ENCODE assay signal across 23 cellular contexts in genomic region chr20:61932711-61933480, GRCh38.
DNase-seq lines count a peak whose midpoint lies in the region; ATAC-seq and TF ChIP-seq lines count a peak whose summit lies in the region.
"Had no signal": no experiment of that assay in that cellular context is flagged by ENCODE, and none has a peak within 500 bp of the region (broad histone marks: within the 10 kb centered on the region; RNA-seq: fewer than 3 reads in every experiment).

No MANE protein-coding gene starts in this region.

- in situ Hi-C loops in GM13976 (cut with MboI; ENCODE audit: low sequenced_read_pairs, unreplicated experiment): no loop called here

- H3K36me3 Mint-ChIP-seq in activated CD4-positive, alpha-beta T cell treated with anti-CD3 and anti-CD28 coated beads for 36 hours (ENCODE audit: low read depth): no peaks in the 10 kb centered on the region
- H3K36me3 Mint-ChIP-seq: activated naive CD4-positive, alpha-beta T cell treated with anti-CD3 and anti-CD28 coated beads, Interleukin-2, amount 50 U/mL, for 72 hours; CD8-positive, alpha-beta T cell; naive thymus-derived CD8-positive, alpha-beta T cell had no signal

- H3K36me3 ChIP-seq in H7 (replicated peaks; ENCODE audit: control insufficient read depth, insufficient read depth, low read length) (no peaks in the 10 kb centered on the region), WERI-Rb-1 (no peaks in the 10 kb centered on the region)
- no peaks in the 10 kb centered on the region for H3K36me3 ChIP-seq in effector memory CD4-positive, alpha-beta T cell (ENCODE audit: control insufficient read depth, insufficient read depth, low read length)
- H3K36me3 ChIP-seq: heart left ventricle, thoracic aorta had no signal

- no peaks in the 10 kb centered on the region for H3K4me1 Mint-ChIP-seq in activated CD4-positive, alpha-beta T cell treated with anti-CD3 and anti-CD28 coated beads for 36 hours
- H3K4me1 Mint-ChIP-seq: activated CD4-positive, alpha-beta memory T cell treated with anti-CD3 and anti-CD28 coated beads, Interleukin-2, amount 10 ng/mL, durations not matched to agents 7 days and 5 days had no signal

- no peak for ATAC-seq in right cardiac atrium
- no peak for ATAC-seq in activated CD4-positive, alpha-beta T cell treated with anti-CD3 and anti-CD28 coated beads for 36 hours
- ATAC-seq: activated naive CD4-positive, alpha-beta T cell treated with anti-CD3 and anti-CD28 coated beads, Interleukin-2, amount 50 U/mL, for 72 hours; CD8-positive, alpha-beta T cell; naive thymus-derived CD8-positive, alpha-beta T cell; SK-N-SH treated with all-trans-retinoic acid at 6 μM for 48 hours had no signal

- POLR2A ChIA-PET in activated CD4-positive, alpha-beta T cell treated with anti-CD3 and anti-CD28 coated beads for 36 hours (lab: Charles Lee): no interaction called here

- DNase-seq in H7 (peak; percentile 58), WERI-Rb-1 (peak; percentile 5), right cardiac atrium (peak in 2 of 3 donors; percentile 2 to 52), posterior vena cava (ENCODE audit: low spot score) (peak; percentile 64), GM13976 (ENCODE audit: low spot score) (no peak)
- DNase-seq in effector memory CD4-positive, alpha-beta T cell: no peak
- DNase-seq in activated CD4-positive, alpha-beta T cell treated with anti-CD3 and anti-CD28 coated beads for 36 hours: no peak
- DNase-seq: activated CD4-positive, alpha-beta memory T cell treated with anti-CD3 and anti-CD28 coated beads, Interleukin-2, amount 10 ng/mL, durations not matched to agents 7 days and 5 days; activated T-cell treated with anti-CD3 and anti-CD28 coated beads for 4 hours; CD8-positive, alpha-beta T cell; cerebellar nuclear complex; DMS 273 treated with DMSO at 0.1 percent for 48 hours; Kasumi-1; NCI-H2029; NCI-H526 treated with DMSO at 0.1 percent for 48 hours; stimulated activated CD4-positive, alpha-beta T cell treated with anti-CD3 and anti-CD28 coated beads, Interleukin-4, amount 100 ng/mL, for 4 hours; stimulated activated naive CD4-positive, alpha-beta T cell treated with Interleukin-2 at 50 U/mL for 16 hours had no signal

- no peaks in the 10 kb centered on the region for H3K4me1 ChIP-seq in right cardiac atrium (ENCODE audit: control insufficient read depth, insufficient read depth, low read length)
- H3K4me1 ChIP-seq in effector memory CD4-positive, alpha-beta T cell (ENCODE audit: control insufficient read depth, insufficient read depth, low read length, poor library complexity, severe bottlenecking): no peaks in the 10 kb centered on the region
- H3K4me1 ChIP-seq: heart left ventricle had no signal

- H3K9me3 Mint-ChIP-seq in activated CD4-positive, alpha-beta T cell treated with anti-CD3 and anti-CD28 coated beads for 36 hours (ENCODE audit: low read depth): no peaks in the 10 kb centered on the region
- H3K9me3 Mint-ChIP-seq: activated CD4-positive, alpha-beta memory T cell treated with anti-CD3 and anti-CD28 coated beads, Interleukin-2, amount 10 ng/mL, durations not matched to agents 7 days and 5 days; activated naive CD4-positive, alpha-beta T cell treated with anti-CD3 and anti-CD28 coated beads, Interleukin-2, amount 50 U/mL, for 72 hours; CD8-positive, alpha-beta T cell; naive thymus-derived CD8-positive, alpha-beta T cell; T-helper 2 cell treated with Interferon-gamma antibody and Interleukin-4, amounts not matched to agents 5 μg/mL and 100 μg/mL, for 36 hours had no signal

- no peak overlapping the region for H3K27ac Mint-ChIP-seq in activated CD4-positive, alpha-beta T cell treated with anti-CD3 and anti-CD28 coated beads for 36 hours
- H3K27ac Mint-ChIP-seq: activated CD4-positive, alpha-beta memory T cell treated with anti-CD3 and anti-CD28 coated beads, Interleukin-2, amount 10 ng/mL, durations not matched to agents 7 days and 5 days; activated naive CD4-positive, alpha-beta T cell treated with anti-CD3 and anti-CD28 coated beads, Interleukin-2, amount 50 U/mL, for 72 hours; CD8-positive, alpha-beta T cell; naive thymus-derived CD8-positive, alpha-beta T cell; T-helper 2 cell treated with Interferon-gamma antibody and Interleukin-4, amounts not matched to agents 5 μg/mL and 100 μg/mL, for 36 hours had no signal

- H3K9me3 ChIP-seq in WERI-Rb-1 (ENCODE audit: severe bottlenecking) (no peaks in the 10 kb centered on the region), right cardiac atrium (ENCODE audit: control insufficient read depth, low read length) (no peaks in the 10 kb centered on the region)
- no peaks in the 10 kb centered on the region for H3K9me3 ChIP-seq in effector memory CD4-positive, alpha-beta T cell (ENCODE audit: control insufficient read depth, low read length)
- H3K9me3 ChIP-seq: thoracic aorta had no signal

- TF ChIP-seq CTCF in WERI-Rb-1 (IDR thresholded peaks at IDR 0.05; ENCODE audit: low read depth, low read length): no peak
- TF ChIP-seq CTCF in GM13976 (IDR thresholded peaks at IDR 0.05; ENCODE audit: borderline replicate concordance, control extremely low read depth, extremely low read depth, insufficient read depth, missing control alignments): no peak

- no peak overlapping the region for H3K4me3 Mint-ChIP-seq in activated CD4-positive, alpha-beta T cell treated with anti-CD3 and anti-CD28 coated beads for 36 hours
- H3K4me3 Mint-ChIP-seq: activated CD4-positive, alpha-beta memory T cell treated with anti-CD3 and anti-CD28 coated beads, Interleukin-2, amount 10 ng/mL, durations not matched to agents 7 days and 5 days; CD8-positive, alpha-beta T cell; naive thymus-derived CD8-positive, alpha-beta T cell; T-helper 2 cell treated with Interferon-gamma antibody and Interleukin-4, amounts not matched to agents 5 μg/mL and 100 μg/mL, for 36 hours had no signal

- 89% methylated on average over 38 of the region's 38 CpGs for WGBS in right cardiac atrium

- intact Hi-C loops in right cardiac atrium (cut with DNase I): no loop called here
- intact Hi-C loops in posterior vena cava (cut with DNase I): no loop called here
- intact Hi-C loops in activated CD4-positive, alpha-beta T cell treated with anti-CD3 and anti-CD28 coated beads for 36 hours (cut with DNase I, micrococcal nuclease): no loop called here

- H3K4me3 ChIP-seq in H7 (ENCODE audit: insufficient read depth, low read depth, low read length): no peak overlapping the region
- H3K4me3 ChIP-seq in WERI-Rb-1 (ENCODE audit: low read depth, low read length): no peak overlapping the region
- no peak overlapping the region for H3K4me3 ChIP-seq in right cardiac atrium (ENCODE audit: low read length)
- no peak overlapping the region for H3K4me3 ChIP-seq in effector memory CD4-positive, alpha-beta T cell (ENCODE audit: insufficient read depth, low read depth, low read length, poor library complexity, severe bottlenecking)
- H3K4me3 ChIP-seq: heart left ventricle, thoracic aorta had no signal

- no peaks in the 10 kb centered on the region for H3K27me3 Mint-ChIP-seq in activated CD4-positive, alpha-beta T cell treated with anti-CD3 and anti-CD28 coated beads for 36 hours
- H3K27me3 Mint-ChIP-seq: activated CD4-positive, alpha-beta memory T cell treated with anti-CD3 and anti-CD28 coated beads, Interleukin-2, amount 10 ng/mL, durations not matched to agents 7 days and 5 days had no signal

- CTCF ChIA-PET in activated CD4-positive, alpha-beta T cell treated with anti-CD3 and anti-CD28 coated beads for 36 hours (lab: Charles Lee): interaction anchor here (0.7 kb wide), 1 partner anchor 148 kb away, joined by 3 read pairs; no protein-coding TSS in a partner anchor

- H3K27ac ChIP-seq in WERI-Rb-1 (no peak overlapping the region), right cardiac atrium (ENCODE audit: low read length) (no peak overlapping the region)
- no peak overlapping the region for H3K27ac ChIP-seq in effector memory CD4-positive, alpha-beta T cell (ENCODE audit: insufficient read depth, low read length, poor library complexity, severe bottlenecking)
- H3K27ac ChIP-seq: heart left ventricle, thoracic aorta had no signal

- H3K27me3 ChIP-seq in H7 (ENCODE audit: control insufficient read depth, insufficient read depth, low read length): no peaks in the 10 kb centered on the region
- no peaks in the 10 kb centered on the region for H3K27me3 ChIP-seq in WERI-Rb-1 (ENCODE audit: insufficient read depth, low read depth, severe bottlenecking)
- H3K27me3 ChIP-seq in right cardiac atrium (ENCODE audit: control insufficient read depth, insufficient read depth): no peaks in the 10 kb centered on the region
- H3K27me3 ChIP-seq in effector memory CD4-positive, alpha-beta T cell (replicated peaks; ENCODE audit: control insufficient read depth, insufficient read depth, low read length, poor library complexity, severe bottlenecking): no peaks in the 10 kb centered on the region

Comparison
In these comparisons a context has a peak if more than half of its experiments do, and no peak if none do; other contexts are left out.
1. DNase-seq: peak in H7 (single experiment), WERI-Rb-1 (single experiment), right cardiac atrium (2 of 3) and posterior vena cava (single experiment); none in effector memory CD4-positive, alpha-beta T cell (0 of 3), GM13976 (single experiment) and activated CD4-positive, alpha-beta T cell treated with anti-CD3 and anti-CD28 coated beads for 36 hours (single experiment).